In the genomic region with DNA sequence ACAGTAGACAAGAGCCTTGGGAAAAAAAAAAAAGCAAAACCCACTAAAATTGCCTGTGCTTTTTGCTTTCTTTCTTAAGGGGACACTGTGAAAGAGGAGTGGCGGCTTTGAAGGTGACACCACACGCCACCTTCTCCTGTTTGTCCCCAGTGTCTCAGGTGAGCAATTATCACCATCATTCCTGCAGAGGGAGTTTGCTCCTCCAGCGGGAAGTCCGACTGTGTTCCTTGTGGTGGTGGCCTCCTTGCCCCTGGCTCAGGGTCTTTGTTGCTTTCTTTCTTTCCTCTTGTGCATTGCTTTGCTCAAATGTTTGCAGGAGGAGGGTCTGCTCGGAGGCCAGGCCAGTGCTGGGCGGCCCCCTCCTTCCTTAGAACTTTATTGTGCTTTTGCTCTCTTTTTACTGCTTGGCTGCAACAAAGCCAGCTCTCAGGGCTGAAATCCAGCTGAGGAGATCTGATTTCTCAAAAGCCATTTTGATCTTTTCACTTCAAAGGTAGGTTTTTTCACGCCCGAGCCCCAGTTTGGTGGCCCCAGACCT, we compare ENCODE assay signal across 19 cellular contexts.
A peak's percentile ranks its signal among the peaks of the same experiment; 100 is the strongest.
DNase-seq lines count a peak whose midpoint lies in the region; TF ChIP-seq lines count a peak whose summit lies in the region.
"Had no signal": no experiment of that assay in that cellular context is flagged by ENCODE, and none has a peak within 500 bp of the region (broad histone marks: within the 10 kb centered on the region; RNA-seq: fewer than 3 reads in every experiment).

No MANE protein-coding gene starts in this region.

- no peaks in the 10 kb centered on the region for H3F3A ChIP-seq in neural progenitor cell (ENCODE audit: low read depth)

- no peaks in the 10 kb centered on the region for H3K4me1 ChIP-seq in H9 (ENCODE audit: insufficient read depth, low read length)
- peaks cover 18% of the 10 kb centered on the region for H3K4me1 ChIP-seq in effector memory CD4-positive, alpha-beta T cell (ENCODE audit: control insufficient read depth, insufficient read depth, low read length, poor library complexity, severe bottlenecking)
- H3K4me1 ChIP-seq in neural progenitor cell: peaks cover 14% of the 10 kb centered on the region
- H3K4me1 ChIP-seq: adrenal gland, BE2C, heart left ventricle, left ventricle myocardium inferior, right lobe of liver, testis, vagina had no signal

- no peak overlapping the region for H2BK12ac ChIP-seq in H9 (ENCODE audit: insufficient read length, low read depth, low read length)

- H4K91ac ChIP-seq in H9 (ENCODE audit: insufficient read length, low read depth, low read length): no peak overlapping the region

- no peak overlapping the region for H3K23ac ChIP-seq in H9 (ENCODE audit: insufficient read length, low read depth, low read length)

- H3K56ac ChIP-seq in H9 (ENCODE audit: insufficient read length, low read depth, low read length): no peak overlapping the region

- no peak overlapping the region for H3K4me2 ChIP-seq in H9 (ENCODE audit: insufficient read depth, insufficient read length, low read length)
- H3K4me2 ChIP-seq in neural progenitor cell: no peak overlapping the region

- no peak overlapping the region for H3K4me3 Mint-ChIP-seq in activated CD4-positive, alpha-beta T cell treated with anti-CD3 and anti-CD28 coated beads, Interleukin-2, amount 10 ng/mL, durations not matched to agents 7 days and 5 days
- H3K4me3 Mint-ChIP-seq in H9 (no peak overlapping the region), neural progenitor cell (no peak overlapping the region)

- H3K9ac ChIP-seq in H9 (ENCODE audit: extremely low read depth, insufficient read length, low read length) (no peak overlapping the region), neural progenitor cell (no peak overlapping the region)

- H4K20me1 ChIP-seq in H9 (ENCODE audit: control insufficient read depth, insufficient read depth, insufficient read length) (no peaks in the 10 kb centered on the region), neural progenitor cell (ENCODE audit: low read depth) (no peaks in the 10 kb centered on the region)

- CTCF ChIA-PET in activated CD4-positive, alpha-beta T cell treated with anti-CD3 and anti-CD28 coated beads, Interleukin-2, amount 10 ng/mL, durations not matched to agents 7 days and 5 days (lab: Charles Lee): interaction anchor here (2.0 kb wide), 1 partner anchor 25 kb away, joined by 7 read pairs; no protein-coding TSS in a partner anchor

- intact Hi-C loops in lower leg skin (cut with DNase I; ENCODE audit: low total_unique reads): no loop called here

- H4K5ac ChIP-seq in H9 (ENCODE audit: insufficient read length, low read depth, low read length): no peak overlapping the region

- peaks cover 3% of the 10 kb centered on the region for H3K36me3 Mint-ChIP-seq in activated CD4-positive, alpha-beta T cell treated with anti-CD3 and anti-CD28 coated beads, Interleukin-2, amount 10 ng/mL, durations not matched to agents 7 days and 5 days (ENCODE audit: low read depth)
- H3K36me3 Mint-ChIP-seq in H9 (ENCODE audit: insufficient read depth in 1 of 3, low read depth in 3 of 3): no peaks in the 10 kb centered on the region
- no peaks in the 10 kb centered on the region for H3K36me3 Mint-ChIP-seq in neural progenitor cell

- H3K36me3 ChIP-seq in effector memory CD4-positive, alpha-beta T cell (ENCODE audit: control insufficient read depth, insufficient read depth, low read length): no peaks in the 10 kb centered on the region
- no peaks in the 10 kb centered on the region for H3K36me3 ChIP-seq in neural progenitor cell
- H3K36me3 ChIP-seq: adrenal gland, BE2C, heart left ventricle, left ventricle myocardium inferior, ovary, right lobe of liver, vagina had no signal

- H2BK120ac ChIP-seq in H9 (ENCODE audit: low read depth, low read length, poor library complexity, severe bottlenecking): no peak overlapping the region

- no peaks in the 10 kb centered on the region; the same call in 1 of the 2 replicates for H3K27me3 ChIP-seq in H9 (ENCODE audit: insufficient read depth, low read length)
- no peaks in the 10 kb centered on the region for H3K27me3 ChIP-seq in effector memory CD4-positive, alpha-beta T cell (replicated peaks; ENCODE audit: control insufficient read depth, insufficient read depth, low read length, poor library complexity, severe bottlenecking)
- H3K27me3 ChIP-seq in neural progenitor cell: no peaks in the 10 kb centered on the region
- H3K27me3 ChIP-seq: adrenal gland, BE2C, ovary, right lobe of liver, testis, vagina had no signal

- H4K8ac ChIP-seq in H9 (replicated peaks; ENCODE audit: insufficient read length, low read depth, low read length): no peak overlapping the region

- H2AK5ac ChIP-seq in H9 (ENCODE audit: insufficient read length, low read length): no peak overlapping the region

- no peaks in the 10 kb centered on the region for H3K23me2 ChIP-seq in H9 (ENCODE audit: insufficient read length, low read depth, low read length, poor library complexity, severe bottlenecking)

- no peaks in the 10 kb centered on the region for H3K9me3 Mint-ChIP-seq in activated CD4-positive, alpha-beta T cell treated with anti-CD3 and anti-CD28 coated beads, Interleukin-2, amount 10 ng/mL, durations not matched to agents 7 days and 5 days
- H3K9me3 Mint-ChIP-seq in H9: no peaks in the 10 kb centered on the region
- H3K9me3 Mint-ChIP-seq in neural progenitor cell: no peaks in the 10 kb centered on the region

- H3K27ac Mint-ChIP-seq in activated CD4-positive, alpha-beta T cell treated with anti-CD3 and anti-CD28 coated beads, Interleukin-2, amount 10 ng/mL, durations not matched to agents 7 days and 5 days: peak overlapping the region; percentile 50
- H3K27ac Mint-ChIP-seq in H9: 0 out of 7 replicates have a peak overlapping the region, but pooled peaks of 1 of the 3 experiments have one; percentile 20
- H3K27ac Mint-ChIP-seq in neural progenitor cell: peak overlapping the region; percentile 83

- no peak for DNase-seq in activated CD4-positive, alpha-beta T cell treated with anti-CD3 and anti-CD28 coated beads, Interleukin-2, amount 10 ng/mL, durations not matched to agents 7 days and 5 days
- DNase-seq in activated CD4-positive, alpha-beta T cell treated with anti-CD3 and anti-CD28 coated beads, Interleukin-2, amount 50 U/mL, for 4 hours: no peak
- DNase-seq in H9: no peak
- DNase-seq in effector memory CD4-positive, alpha-beta T cell: no peak
- no peak for DNase-seq in neural progenitor cell (ENCODE audit: low spot score)
- no peak for DNase-seq in NCI-H2171 treated with DMSO at 0.1 percent for 48 hours (lab: John Stamatoyannopoulos, UW)
- DNase-seq in GM19238 (ENCODE audit: insufficient read length, low spot score): no peak
- DNase-seq in lower leg skin (ENCODE audit: low spot score in 2 of 2): no peak
- DNase-seq: adrenal gland, heart left ventricle, left ventricle myocardium inferior, mucosa of descending colon, NCI-H524, ovary, right lobe of liver, RPMI8226, testis had no signal

- no peaks in the 10 kb centered on the region for H3K9me3 ChIP-seq in H9 (ENCODE audit: control insufficient read depth, low read depth, low read length)
- no peaks in the 10 kb centered on the region for H3K9me3 ChIP-seq in effector memory CD4-positive, alpha-beta T cell (ENCODE audit: control insufficient read depth, low read length)
- no peaks in the 10 kb centered on the region for H3K9me3 ChIP-seq in neural progenitor cell (ENCODE audit: low read depth)
- H3K9me3 ChIP-seq: adrenal gland, BE2C, heart left ventricle, left ventricle myocardium inferior, mucosa of descending colon, ovary, right lobe of liver, testis, vagina had no signal

- POLR2A ChIA-PET in activated CD4-positive, alpha-beta T cell treated with anti-CD3 and anti-CD28 coated beads, Interleukin-2, amount 10 ng/mL, durations not matched to agents 7 days and 5 days (lab: Charles Lee): no interaction called here

- H3K4me3 ChIP-seq in effector memory CD4-positive, alpha-beta T cell (ENCODE audit: insufficient read depth, low read depth, low read length, poor library complexity, severe bottlenecking): no peak overlapping the region
- H3K4me3 ChIP-seq in neural progenitor cell (no peak overlapping the region), lower leg skin (ENCODE audit: low read depth, poor library complexity, severe bottlenecking) (no peak overlapping the region)
- H3K4me3 ChIP-seq: adrenal gland, heart left ventricle, left ventricle myocardium inferior, mucosa of descending colon, ovary, right lobe of liver, testis, vagina had no signal

- no peak overlapping the region for H2BK15ac ChIP-seq in H9 (ENCODE audit: low read depth, low read length)

- WGBS in H9 (ENCODE audit: extremely low coverage, insufficient read length, low lambda C conversion rate): no CpG with 5 or more reads among the region's 8 CpGs
- WGBS in lower leg skin, 2 donors: 71 to 79% methylated on average over 8 of the region's 8 CpGs

- H3K79me1 ChIP-seq in H9 (ENCODE audit: insufficient read depth, low read depth, low read length, poor library complexity, severe bottlenecking): no peaks in the 10 kb centered on the region

- no peak overlapping the region for H2AFZ ChIP-seq in H9 (ENCODE audit: low read length)
- peak overlapping the region; percentile 97 for H2AFZ ChIP-seq in neural progenitor cell (replicated peaks)

- TF ChIP-seq CTCF in H9 (conservative IDR thresholded peaks at IDR 0.05) (peak; percentile 22; the same call in 1 of the 3 replicates), neural progenitor cell (IDR thresholded peaks at IDR 0.05) (no peak), lower leg skin (IDR thresholded peaks at IDR 0.05) (no peak)

- H3K79me2 ChIP-seq in H9 (ENCODE audit: insufficient read depth, low read length): no peaks in the 10 kb centered on the region
- no peaks in the 10 kb centered on the region for H3K79me2 ChIP-seq in neural progenitor cell (ENCODE audit: low read depth)

- no peak overlapping the region for H3K4ac ChIP-seq in H9 (ENCODE audit: low read depth, low read length)

- no peaks in the 10 kb centered on the region for H3K27me3 Mint-ChIP-seq in activated CD4-positive, alpha-beta T cell treated with anti-CD3 and anti-CD28 coated beads, Interleukin-2, amount 10 ng/mL, durations not matched to agents 7 days and 5 days
- H3K27me3 Mint-ChIP-seq in H9 (ENCODE audit: low read depth): peaks cover 2% of the 10 kb centered on the region; the same call in 1 of the 2 replicates
- peaks cover 3% of the 10 kb centered on the region for H3K27me3 Mint-ChIP-seq in neural progenitor cell (ENCODE audit: insufficient read depth, low read depth)

- no peak overlapping the region for H2BK20ac ChIP-seq in H9 (ENCODE audit: low read depth, low read length, poor library complexity, severe bottlenecking)

- H3K14ac ChIP-seq in H9 (ENCODE audit: insufficient read depth, low read length): no peak overlapping the region

- H3K18ac ChIP-seq in H9 (ENCODE audit: insufficient read length, low read depth, low read length): no peak overlapping the region

- H2BK5ac ChIP-seq in H9 (ENCODE audit: insufficient read length, low read length): no peak overlapping the region

- no peak overlapping the region for H3T11ph ChIP-seq in H9 (ENCODE audit: low read length)

- H3K27ac ChIP-seq in H9 (ENCODE audit: insufficient read length, low read depth, low read length) (no peak overlapping the region), neural progenitor cell (no peak overlapping the region)
- H3K27ac ChIP-seq in effector memory CD4-positive, alpha-beta T cell (ENCODE audit: insufficient read depth, low read length, poor library complexity, severe bottlenecking): peak overlapping the region; percentile 55
- H3K27ac ChIP-seq: adrenal gland, left ventricle myocardium inferior, ovary, right lobe of liver, testis, vagina had no signal

- no peak for TF ChIP-seq POLR2A in lower leg skin (IDR thresholded peaks at IDR 0.05)

- peaks cover 28% of the 10 kb centered on the region for H3K4me1 Mint-ChIP-seq in activated CD4-positive, alpha-beta T cell treated with anti-CD3 and anti-CD28 coated beads, Interleukin-2, amount 10 ng/mL, durations not matched to agents 7 days and 5 days
- H3K4me1 Mint-ChIP-seq in H9 (peaks cover 4 to 9% of the 10 kb centered on the region in 2 experiments; a peak in 3 of 4 replicates), neural progenitor cell (peaks cover 17% of the 10 kb centered on the region)
